ENCODE assay signal across 8 cellular contexts in the genomic region with DNA sequence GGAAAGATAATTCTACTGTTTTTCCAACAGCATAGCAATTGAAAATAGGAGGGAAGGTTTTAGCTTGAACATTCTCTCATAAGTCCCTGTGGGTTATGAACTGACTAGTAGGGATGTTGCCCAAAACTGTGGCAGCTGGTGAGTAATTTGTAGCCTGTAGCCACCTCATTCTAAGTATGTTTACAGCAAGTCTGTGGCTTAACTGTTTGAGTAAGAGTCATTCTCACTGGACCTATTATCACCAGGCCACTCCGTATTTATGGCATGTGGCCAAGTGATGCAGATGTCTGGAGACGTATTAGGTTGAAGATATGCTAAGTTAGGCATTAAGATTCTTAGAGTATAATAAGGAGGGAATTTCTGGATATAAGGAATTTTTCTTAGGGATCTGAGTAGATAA.
A peak's percentile ranks its signal among the peaks of the same experiment; 100 is the strongest.
DNase-seq lines count a peak whose midpoint lies in the region; ATAC-seq and TF ChIP-seq lines count a peak whose summit lies in the region.

No MANE protein-coding gene starts in this region.

- H3K4me1 ChIP-seq in GM23338 (ENCODE audit: insufficient read depth): no peaks in the 10 kb centered on the region
- no peaks in the 10 kb centered on the region for H3K4me1 ChIP-seq in heart right ventricle

- H3K27me3 ChIP-seq in GM23338 (ENCODE audit: insufficient read depth) (no peaks in the 10 kb centered on the region), heart right ventricle (no peaks in the 10 kb centered on the region)

- intact Hi-C loops in heart right ventricle (cut with DNase I): no loop called here

- H2AFZ ChIP-seq in GM23338: no peak overlapping the region

- WGBS in heart right ventricle, 2 donors: 16 to 23% methylated on average over 2 of the region's 2 CpGs

- H3K9me3 ChIP-seq in heart right ventricle: peaks cover 0 to 7% (median 0%) of the 10 kb centered on the region in 11 donors

- H3F3A ChIP-seq in GM23338 (replicated peaks; ENCODE audit: low read depth): no peaks in the 10 kb centered on the region

- no peaks in the 10 kb centered on the region for H3K9me3 Mint-ChIP-seq in GM23338

- H3K4me3 Mint-ChIP-seq in GM23338: no peak overlapping the region

- H3K27ac ChIP-seq in GM23338 (ENCODE audit: low read depth) (no peak overlapping the region), heart right ventricle (no peak overlapping the region)

- H3K27me3 Mint-ChIP-seq in GM23338 (ENCODE audit: insufficient read depth, low read depth, poor library complexity): peaks cover 3% of the 10 kb centered on the region

- H3K4me3 ChIP-seq in HFF-Myc (replicated peaks; ENCODE audit: low read depth, low read length): no peak overlapping the region
- no peak overlapping the region for H3K4me3 ChIP-seq in fibroblast of pulmonary artery (replicated peaks; ENCODE audit: low read depth, low read length)
- no peak overlapping the region for H3K4me3 ChIP-seq in GM23338
- H3K4me3 ChIP-seq in heart right ventricle: no peak overlapping the region

- no peak overlapping the region for H3K27ac Mint-ChIP-seq in GM23338

- H3K9me2 ChIP-seq in GM23338 (ENCODE audit: insufficient read depth): no peaks in the 10 kb centered on the region

- TF ChIP-seq CTCF in HFF-Myc (IDR thresholded peaks at IDR 0.05; ENCODE audit: low read depth, low read length, missing control alignments) (no peak), fibroblast of pulmonary artery (IDR thresholded peaks at IDR 0.05; ENCODE audit: low read length, missing control alignments) (no peak), GM23338 (conservative IDR thresholded peaks at IDR 0.05; ENCODE audit: low read depth in 2 of 2) (no peak), heart right ventricle (IDR thresholded peaks at IDR 0.05) (no peak)

- no peaks in the 10 kb centered on the region for H4K20me1 ChIP-seq in GM23338 (replicated peaks; ENCODE audit: insufficient read depth)

- no peaks in the 10 kb centered on the region for H3K36me3 Mint-ChIP-seq in GM23338 (ENCODE audit: low read depth)

- peak; percentile 48 for DNase-seq in ELR (ENCODE audit: low read depth)
- peak; percentile 1 for DNase-seq in HFF-Myc (ENCODE audit: extremely low read depth, low read depth)
- DNase-seq in NCI-H2171 (lab: John Stamatoyannopoulos, UW): peak; percentile 44
- DNase-seq in fibroblast of pulmonary artery (ENCODE audit: low read depth): peak; percentile 46
- no peak for DNase-seq in middle frontal gyrus (ENCODE audit: extremely low spot score, low spot score)
- DNase-seq in GM23338 (ENCODE audit: low spot score): no peak
- no peak for DNase-seq in heart right ventricle

- ATAC-seq in GM23338 (no peak), heart right ventricle (no peak), GM21529 (IDR thresholded peaks at IDR 0.05; ENCODE audit: unreplicated experiment) (no peak)

- H3K79me2 ChIP-seq in GM23338 (replicated peaks; ENCODE audit: insufficient read depth): no peaks in the 10 kb centered on the region

- no peak overlapping the region for H3K4me2 ChIP-seq in GM23338

- H3K4me1 Mint-ChIP-seq in GM23338: no peaks in the 10 kb centered on the region

- H3K36me3 ChIP-seq in GM23338 (ENCODE audit: insufficient read depth) (no peaks in the 10 kb centered on the region), heart right ventricle (no peaks in the 10 kb centered on the region)

TF ChIP-seq in GM23338, 12 proteins besides CTCF, POLR2A, EP300 and RAD21:
- TF ChIP-seq EZH2phosphoT487 (IDR thresholded peaks at IDR 0.05; ENCODE audit: unreplicated experiment) (no peak), NANOG (IDR thresholded peaks at IDR 0.05; ENCODE audit: borderline replicate concordance) (no peak), JUNB (IDR thresholded peaks at IDR 0.05; ENCODE audit: unreplicated experiment) (no peak), ZNF331 (CRISPR knock-in tag; IDR thresholded peaks at IDR 0.05; ENCODE audit: low read depth) (no peak), EZH2 (IDR thresholded peaks at IDR 0.05; ENCODE audit: low read depth, unreplicated experiment) (no peak), STAT1 (IDR thresholded peaks at IDR 0.05; ENCODE audit: unreplicated experiment) (no peak), POLR2AphosphoS5 (IDR thresholded peaks at IDR 0.05; ENCODE audit: low read depth) (no peak), ZNF114 (CRISPR knock-in tag; IDR thresholded peaks at IDR 0.05) (no peak)
- TF ChIP-seq, protein P1, sequence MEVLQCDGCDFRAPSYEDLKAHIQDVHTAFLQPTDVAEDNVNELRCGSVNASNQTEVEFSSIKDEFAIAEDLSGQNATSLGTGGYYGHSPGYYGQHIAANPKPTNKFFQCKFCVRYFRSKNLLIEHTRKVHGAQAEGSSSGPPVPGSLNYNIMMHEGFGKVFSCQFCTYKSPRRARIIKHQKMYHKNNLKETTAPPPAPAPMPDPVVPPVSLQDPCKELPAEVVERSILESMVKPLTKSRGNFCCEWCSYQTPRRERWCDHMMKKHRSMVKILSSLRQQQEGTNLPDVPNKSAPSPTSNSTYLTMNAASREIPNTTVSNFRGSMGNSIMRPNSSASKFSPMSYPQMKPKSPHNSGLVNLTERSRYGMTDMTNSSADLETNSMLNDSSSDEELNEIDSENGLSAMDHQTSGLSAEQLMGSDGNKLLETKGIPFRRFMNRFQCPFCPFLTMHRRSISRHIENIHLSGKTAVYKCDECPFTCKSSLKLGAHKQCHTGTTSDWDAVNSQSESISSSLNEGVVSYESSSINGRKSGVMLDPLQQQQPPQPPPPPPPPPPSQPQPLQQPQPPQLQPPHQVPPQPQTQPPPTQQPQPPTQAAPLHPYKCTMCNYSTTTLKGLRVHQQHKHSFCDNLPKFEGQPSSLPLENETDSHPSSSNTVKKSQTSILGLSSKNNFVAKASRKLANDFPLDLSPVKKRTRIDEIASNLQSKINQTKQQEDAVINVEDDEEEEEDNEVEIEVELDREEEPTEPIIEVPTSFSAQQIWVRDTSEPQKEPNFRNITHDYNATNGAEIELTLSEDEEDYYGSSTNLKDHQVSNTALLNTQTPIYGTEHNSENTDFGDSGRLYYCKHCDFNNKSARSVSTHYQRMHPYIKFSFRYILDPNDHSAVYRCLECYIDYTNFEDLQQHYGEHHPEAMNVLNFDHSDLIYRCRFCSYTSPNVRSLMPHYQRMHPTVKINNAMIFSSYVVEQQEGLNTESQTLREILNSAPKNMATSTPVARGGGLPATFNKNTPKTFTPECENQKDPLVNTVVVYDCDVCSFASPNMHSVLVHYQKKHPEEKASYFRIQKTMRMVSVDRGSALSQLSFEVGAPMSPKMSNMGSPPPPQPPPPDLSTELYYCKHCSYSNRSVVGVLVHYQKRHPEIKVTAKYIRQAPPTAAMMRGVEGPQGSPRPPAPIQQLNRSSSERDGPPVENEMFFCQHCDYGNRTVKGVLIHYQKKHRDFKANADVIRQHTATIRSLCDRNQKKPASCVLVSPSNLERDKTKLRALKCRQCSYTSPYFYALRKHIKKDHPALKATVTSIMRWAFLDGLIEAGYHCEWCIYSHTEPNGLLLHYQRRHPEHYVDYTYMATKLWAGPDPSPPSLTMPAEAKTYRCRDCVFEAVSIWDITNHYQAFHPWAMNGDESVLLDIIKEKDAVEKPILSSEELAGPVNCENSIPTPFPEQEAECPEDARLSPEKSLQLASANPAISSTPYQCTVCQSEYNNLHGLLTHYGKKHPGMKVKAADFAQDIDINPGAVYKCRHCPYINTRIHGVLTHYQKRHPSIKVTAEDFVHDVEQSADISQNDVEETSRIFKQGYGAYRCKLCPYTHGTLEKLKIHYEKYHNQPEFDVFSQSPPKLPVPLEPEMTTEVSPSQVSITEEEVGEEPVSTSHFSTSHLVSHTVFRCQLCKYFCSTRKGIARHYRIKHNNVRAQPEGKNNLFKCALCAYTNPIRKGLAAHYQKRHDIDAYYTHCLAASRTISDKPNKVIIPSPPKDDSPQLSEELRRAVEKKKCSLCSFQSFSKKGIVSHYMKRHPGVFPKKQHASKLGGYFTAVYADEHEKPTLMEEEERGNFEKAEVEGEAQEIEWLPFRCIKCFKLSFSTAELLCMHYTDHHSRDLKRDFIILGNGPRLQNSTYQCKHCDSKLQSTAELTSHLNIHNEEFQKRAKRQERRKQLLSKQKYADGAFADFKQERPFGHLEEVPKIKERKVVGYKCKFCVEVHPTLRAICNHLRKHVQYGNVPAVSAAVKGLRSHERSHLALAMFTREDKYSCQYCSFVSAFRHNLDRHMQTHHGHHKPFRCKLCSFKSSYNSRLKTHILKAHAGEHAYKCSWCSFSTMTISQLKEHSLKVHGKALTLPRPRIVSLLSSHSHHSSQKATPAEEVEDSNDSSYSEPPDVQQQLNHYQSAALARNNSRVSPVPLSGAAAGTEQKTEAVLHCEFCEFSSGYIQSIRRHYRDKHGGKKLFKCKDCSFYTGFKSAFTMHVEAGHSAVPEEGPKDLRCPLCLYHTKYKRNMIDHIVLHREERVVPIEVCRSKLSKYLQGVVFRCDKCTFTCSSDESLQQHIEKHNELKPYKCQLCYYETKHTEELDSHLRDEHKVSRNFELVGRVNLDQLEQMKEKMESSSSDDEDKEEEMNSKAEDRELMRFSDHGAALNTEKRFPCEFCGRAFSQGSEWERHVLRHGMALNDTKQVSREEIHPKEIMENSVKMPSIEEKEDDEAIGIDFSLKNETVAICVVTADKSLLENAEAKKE (CRISPR knock-in tag; IDR thresholded peaks at IDR 0.05): no peak
- TF ChIP-seq, protein P2, sequence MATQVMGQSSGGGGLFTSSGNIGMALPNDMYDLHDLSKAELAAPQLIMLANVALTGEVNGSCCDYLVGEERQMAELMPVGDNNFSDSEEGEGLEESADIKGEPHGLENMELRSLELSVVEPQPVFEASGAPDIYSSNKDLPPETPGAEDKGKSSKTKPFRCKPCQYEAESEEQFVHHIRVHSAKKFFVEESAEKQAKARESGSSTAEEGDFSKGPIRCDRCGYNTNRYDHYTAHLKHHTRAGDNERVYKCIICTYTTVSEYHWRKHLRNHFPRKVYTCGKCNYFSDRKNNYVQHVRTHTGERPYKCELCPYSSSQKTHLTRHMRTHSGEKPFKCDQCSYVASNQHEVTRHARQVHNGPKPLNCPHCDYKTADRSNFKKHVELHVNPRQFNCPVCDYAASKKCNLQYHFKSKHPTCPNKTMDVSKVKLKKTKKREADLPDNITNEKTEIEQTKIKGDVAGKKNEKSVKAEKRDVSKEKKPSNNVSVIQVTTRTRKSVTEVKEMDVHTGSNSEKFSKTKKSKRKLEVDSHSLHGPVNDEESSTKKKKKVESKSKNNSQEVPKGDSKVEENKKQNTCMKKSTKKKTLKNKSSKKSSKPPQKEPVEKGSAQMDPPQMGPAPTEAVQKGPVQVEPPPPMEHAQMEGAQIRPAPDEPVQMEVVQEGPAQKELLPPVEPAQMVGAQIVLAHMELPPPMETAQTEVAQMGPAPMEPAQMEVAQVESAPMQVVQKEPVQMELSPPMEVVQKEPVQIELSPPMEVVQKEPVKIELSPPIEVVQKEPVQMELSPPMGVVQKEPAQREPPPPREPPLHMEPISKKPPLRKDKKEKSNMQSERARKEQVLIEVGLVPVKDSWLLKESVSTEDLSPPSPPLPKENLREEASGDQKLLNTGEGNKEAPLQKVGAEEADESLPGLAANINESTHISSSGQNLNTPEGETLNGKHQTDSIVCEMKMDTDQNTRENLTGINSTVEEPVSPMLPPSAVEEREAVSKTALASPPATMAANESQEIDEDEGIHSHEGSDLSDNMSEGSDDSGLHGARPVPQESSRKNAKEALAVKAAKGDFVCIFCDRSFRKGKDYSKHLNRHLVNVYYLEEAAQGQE (IDR thresholded peaks at IDR 0.05; ENCODE audit: unreplicated experiment): no peak

Comparison
In these comparisons a context has a peak if more than half of its experiments do, and no peak if none do; other contexts are left out.
1. DNase-seq: peak in ELR (single experiment), HFF-Myc (single experiment), NCI-H2171 (single experiment) and fibroblast of pulmonary artery (single experiment); none in middle frontal gyrus (single experiment), GM23338 (single experiment) and heart right ventricle (0 of 2).